Comparison of ENCODE assay signal across 8 cellular contexts in genomic region chr6:27374824-27375612, GRCh38. TPM values are rescaled to one million over a fixed set of nuclear protein-coding genes. Genes with fewer than 3 reads are reported as not detected.
A peak's percentile ranks its signal among the peaks of the same experiment; 100 is the strongest.
DNase-seq lines count a peak whose midpoint lies in the region; ATAC-seq and TF ChIP-seq lines count a peak whose summit lies in the region.

No MANE protein-coding gene starts in this region.

- H2AFZ ChIP-seq in ACC112 (ENCODE audit: low read length, unreplicated experiment) = peak overlapping the region; percentile 92

- 0 to 1% methylated on average over 26 to 31 of the region's 31 CpGs for WGBS in lower leg skin, 2 donors

- H3K9me3 ChIP-seq in effector memory CD4-positive, alpha-beta T cell (ENCODE audit: control insufficient read depth, low read length) = no peaks in the 10 kb centered on the region

- TF ChIP-seq CTCF in lower leg skin (IDR thresholded peaks at IDR 0.05) = no peak

- intact Hi-C loops in lower leg skin (cut with DNase I; ENCODE audit: low total_unique reads) = no loop called here

- H3K4me3 ChIP-seq in ACC112 (ENCODE audit: low read depth, low read length) = peak overlapping the region; percentile 78
- peak overlapping the region; percentile 66 for H3K4me3 ChIP-seq in effector memory CD4-positive, alpha-beta T cell (ENCODE audit: insufficient read depth, low read depth, low read length, poor library complexity, severe bottlenecking)
- peak overlapping the region; percentile 57 for H3K4me3 ChIP-seq in lower leg skin (ENCODE audit: low read depth, poor library complexity, severe bottlenecking)

- peak; percentile 99 for ATAC-seq in GM21529 (IDR thresholded peaks at IDR 0.05; ENCODE audit: unreplicated experiment)
- no peak for ATAC-seq in HG02763 (IDR thresholded peaks at IDR 0.05; ENCODE audit: unreplicated experiment)

- DNase-seq in NCI-H2171 treated with DMSO at 0.1 percent for 48 hours (lab: John Stamatoyannopoulos, UW) (peak; percentile 76), lower leg skin (ENCODE audit: low spot score in 2 of 2) (peak; percentile 66 to 94)
- DNase-seq in activated CD8-positive, alpha-beta memory T cell treated with anti-CD3 and anti-CD28 coated beads for 1 hour (ENCODE audit: extremely low read depth in 1 of 2, low read depth in 1 of 2) = peak; percentile 42 to 44
- peak; percentile 39 to 58 (median 47) for DNase-seq in effector memory CD4-positive, alpha-beta T cell
- peak; percentile 70 for DNase-seq in stimulated activated CD4-positive, alpha-beta T cell treated with anti-CD3 and anti-CD28 coated beads, Interleukin-4, amount 100 ng/mL, for 1 hour

- H3K79me2 ChIP-seq in ACC112 (ENCODE audit: control insufficient read depth, insufficient read depth, low read length, unreplicated experiment) = no peaks in the 10 kb centered on the region

- no peaks in the 10 kb centered on the region for H3K36me3 ChIP-seq in ACC112 (ENCODE audit: insufficient read depth, low read length)
- no peaks in the 10 kb centered on the region for H3K36me3 ChIP-seq in effector memory CD4-positive, alpha-beta T cell (ENCODE audit: control insufficient read depth, insufficient read depth, low read length)

- TF ChIP-seq POLR2A in lower leg skin (IDR thresholded peaks at IDR 0.05) = no peak

- H3K4me1 ChIP-seq in ACC112 (ENCODE audit: control insufficient read depth, insufficient read depth, low read length, unreplicated experiment) = no peaks in the 10 kb centered on the region
- H3K4me1 ChIP-seq in effector memory CD4-positive, alpha-beta T cell (ENCODE audit: control insufficient read depth, insufficient read depth, low read length, poor library complexity, severe bottlenecking) = peaks cover 7% of the 10 kb centered on the region

- no peak overlapping the region for H3K27ac ChIP-seq in ACC112 (ENCODE audit: low read depth, low read length)
- no peak overlapping the region for H3K27ac ChIP-seq in effector memory CD4-positive, alpha-beta T cell (ENCODE audit: insufficient read depth, low read length, poor library complexity, severe bottlenecking)

- no peaks in the 10 kb centered on the region for H3K27me3 ChIP-seq in ACC112 (ENCODE audit: insufficient read depth, low read length)
- no peaks in the 10 kb centered on the region for H3K27me3 ChIP-seq in effector memory CD4-positive, alpha-beta T cell (replicated peaks; ENCODE audit: control insufficient read depth, insufficient read depth, low read length, poor library complexity, severe bottlenecking)

RNA-seq across cellular contexts. Expression of gene ZNF391, which starts 13.5 kb away (rescaled TPM):
- 1 to 10 TPM in 3 of 4 donors, under 1 TPM in 1; 0.55 to 2.1 (median 1.5) TPM for total RNA-seq in lower leg skin
